In the genomic region with DNA sequence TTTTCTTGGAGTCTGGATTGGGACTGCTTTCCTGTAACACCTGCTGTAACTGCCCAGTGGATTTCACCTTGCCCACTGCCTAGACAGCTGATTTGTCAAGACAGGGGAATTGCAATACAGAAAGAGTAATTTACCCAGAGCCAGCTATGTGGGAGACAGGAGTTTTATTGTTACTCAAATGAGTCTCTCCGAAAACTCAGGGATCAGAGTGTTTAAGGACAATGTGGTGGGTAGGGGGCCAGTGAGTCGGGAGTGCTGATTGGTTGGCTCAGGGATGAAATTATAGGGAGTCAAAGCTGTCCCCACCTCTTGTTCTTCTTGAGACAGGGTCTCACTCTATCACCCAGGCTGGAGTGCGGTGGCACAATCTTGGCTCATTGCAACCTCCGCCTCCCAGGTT, we compare ENCODE assay signal across 19 cellular contexts. TPM values are rescaled to one million over a fixed set of nuclear protein-coding genes. Genes with fewer than 3 reads are reported as not detected.
DNase-seq lines count a peak whose midpoint lies in the region; ATAC-seq and TF ChIP-seq lines count a peak whose summit lies in the region.
"Had no signal": no experiment of that assay in that cellular context is flagged by ENCODE, and none has a peak within 500 bp of the region (broad histone marks: within the 10 kb centered on the region; RNA-seq: fewer than 3 reads in every experiment).

No MANE protein-coding gene starts in this region.

- H3K9me2 ChIP-seq in GM23338 (ENCODE audit: insufficient read depth) = no peaks in the 10 kb centered on the region

- WGBS in HUES64 = 56% methylated on average over 4 of the region's 4 CpGs
- 79 to 89% methylated on average over 4 of the region's 4 CpGs for WGBS in endodermal cell (ENCODE audit: insufficient coverage in 1 of 2, insufficient read length in 1 of 2), 2 experiments

- no peaks in the 10 kb centered on the region for H4K20me1 ChIP-seq in GM23338 (replicated peaks; ENCODE audit: insufficient read depth)
- H4K20me1 ChIP-seq: BLaER1 had no signal

- no peak overlapping the region for H2AFZ ChIP-seq in GM23338

- H3K79me2 ChIP-seq in GM23338 (replicated peaks; ENCODE audit: insufficient read depth) = no peaks in the 10 kb centered on the region

- H3K4me3 ChIP-seq in GM23338 (no peak overlapping the region), HUES64 (ENCODE audit: low read length) (no peak overlapping the region), endodermal cell (ENCODE audit: low read length) (no peak overlapping the region)
- H3K4me3 ChIP-seq: BLaER1, GM12878 had no signal

- POLR2A ChIA-PET in activated CD4-positive, alpha-beta memory T cell treated with anti-CD3 and anti-CD28 coated beads, Interleukin-2, amount 10 ng/mL, durations not matched to agents 7 days and 5 days (lab: Charles Lee) = no interaction called here

- H3K27me3 ChIP-seq in GM23338 (ENCODE audit: insufficient read depth) = no peaks in the 10 kb centered on the region
- H3K27me3 ChIP-seq in HUES64 (ENCODE audit: insufficient read depth, low read length) = no peaks in the 10 kb centered on the region
- no peaks in the 10 kb centered on the region for H3K27me3 ChIP-seq in endodermal cell (ENCODE audit: control insufficient read depth, insufficient read depth, low read length, poor library complexity, severe bottlenecking)
- H3K27me3 ChIP-seq: BLaER1 had no signal

- CTCF ChIA-PET in activated CD4-positive, alpha-beta memory T cell treated with anti-CD3 and anti-CD28 coated beads, Interleukin-2, amount 10 ng/mL, durations not matched to agents 7 days and 5 days (lab: Charles Lee) = interaction anchor here (0.9 kb wide), 1 partner anchor 16 kb away, joined by 3 read pairs; no protein-coding TSS in a partner anchor

- H3K27me3 Mint-ChIP-seq in GM23338 (ENCODE audit: insufficient read depth, low read depth, poor library complexity) (peaks cover 8% of the 10 kb centered on the region), endodermal cell (ENCODE audit: insufficient read depth) (no peaks in the 10 kb centered on the region)
- H3K27me3 Mint-ChIP-seq in activated CD4-positive, alpha-beta memory T cell treated with anti-CD3 and anti-CD28 coated beads, Interleukin-2, amount 10 ng/mL, durations not matched to agents 7 days and 5 days = peaks cover 21% of the 10 kb centered on the region
- peaks cover 5% of the 10 kb centered on the region for H3K27me3 Mint-ChIP-seq in activated naive CD8-positive, alpha-beta T cell treated with anti-CD3 and anti-CD28 coated beads for 36 hours

- H3K27ac Mint-ChIP-seq in GM23338 = peak overlapping the region; percentile 16; the same call in 1 of the 2 replicates
- H3K27ac Mint-ChIP-seq in endodermal cell = peak overlapping the region; percentile 13
- no peak overlapping the region for H3K27ac Mint-ChIP-seq in activated CD4-positive, alpha-beta memory T cell treated with anti-CD3 and anti-CD28 coated beads, Interleukin-2, amount 10 ng/mL, durations not matched to agents 7 days and 5 days
- H3K27ac Mint-ChIP-seq in activated naive CD8-positive, alpha-beta T cell treated with anti-CD3 and anti-CD28 coated beads for 36 hours = no peak overlapping the region
- H3K27ac Mint-ChIP-seq: CD14-positive monocyte; CD4-positive, alpha-beta memory T cell; IgD-negative memory B cell had no signal

- H3F3A ChIP-seq in GM23338 (replicated peaks; ENCODE audit: low read depth) = no peaks in the 10 kb centered on the region; the same call in 1 of the 2 replicates

- no peak overlapping the region for H3K4me3 Mint-ChIP-seq in GM23338
- H3K4me3 Mint-ChIP-seq in endodermal cell = no peak overlapping the region
- H3K4me3 Mint-ChIP-seq in activated CD4-positive, alpha-beta memory T cell treated with anti-CD3 and anti-CD28 coated beads, Interleukin-2, amount 10 ng/mL, durations not matched to agents 7 days and 5 days = no peak overlapping the region
- no peak overlapping the region for H3K4me3 Mint-ChIP-seq in activated naive CD8-positive, alpha-beta T cell treated with anti-CD3 and anti-CD28 coated beads for 36 hours
- H3K4me3 Mint-ChIP-seq: CD14-positive monocyte; CD4-positive, alpha-beta memory T cell; IgD-negative memory B cell had no signal

- peak; percentile 88 for ATAC-seq in GM23338
- ATAC-seq: GM12878, HepG2 had no signal

- no peak for TF ChIP-seq CTCF in GM23338 (conservative IDR thresholded peaks at IDR 0.05; ENCODE audit: low read depth in 2 of 2)
- no peak for TF ChIP-seq CTCF in endodermal cell (conservative IDR thresholded peaks at IDR 0.05)

- H3K9me3 ChIP-seq in HUES64 (ENCODE audit: insufficient read depth, low read depth, low read length) (0 out of 2 replicates have a peak, but pooled peaks cover 3% of the 10 kb centered on the region), endodermal cell (ENCODE audit: control insufficient read depth, low read length) (peaks cover 17% of the 10 kb centered on the region)

- peak overlapping the region; percentile 41 for H3K4me2 ChIP-seq in GM23338
- H3K4me2 ChIP-seq: BLaER1 had no signal

- H3K9me3 Mint-ChIP-seq in GM23338 (peaks cover 11% of the 10 kb centered on the region), endodermal cell (peaks cover 34% of the 10 kb centered on the region)
- H3K9me3 Mint-ChIP-seq in activated CD4-positive, alpha-beta memory T cell treated with anti-CD3 and anti-CD28 coated beads, Interleukin-2, amount 10 ng/mL, durations not matched to agents 7 days and 5 days = peaks cover 12% of the 10 kb centered on the region
- H3K9me3 Mint-ChIP-seq in activated naive CD8-positive, alpha-beta T cell treated with anti-CD3 and anti-CD28 coated beads for 36 hours = peaks cover 8% of the 10 kb centered on the region
- H3K9me3 Mint-ChIP-seq: IgD-negative memory B cell had no signal

- H3K36me3 ChIP-seq in GM23338 (ENCODE audit: insufficient read depth) (no peaks in the 10 kb centered on the region), HUES64 (ENCODE audit: insufficient read depth, low read length) (no peaks in the 10 kb centered on the region), endodermal cell (ENCODE audit: control insufficient read depth, insufficient read depth, low read length) (no peaks in the 10 kb centered on the region)
- H3K36me3 ChIP-seq: BLaER1 had no signal

- DNase-seq in GM23338 (ENCODE audit: low spot score) (peak; percentile 84), endodermal cell (peak; percentile 71), mesenteric fat pad (ENCODE audit: low spot score) (peak; percentile 12), ecto neural progenitor cell (ENCODE audit: low spot score) (no peak)
- no peak for DNase-seq in activated CD4-positive, alpha-beta memory T cell treated with anti-CD3 and anti-CD28 coated beads, Interleukin-2, amount 10 ng/mL, durations not matched to agents 7 days and 5 days
- DNase-seq in activated CD4-positive, CD25-positive, alpha-beta regulatory T cell (lab: John Stamatoyannopoulos, UW) = no peak
- DNase-seq in activated naive CD8-positive, alpha-beta T cell treated with anti-CD3 and anti-CD28 coated beads for 36 hours = no peak
- DNase-seq: 8988T; Calu3; CD4-positive, alpha-beta memory T cell; DMS79 treated with DMSO at 0.1 percent for 48 hours; KBM-7 had no signal

- H3K27ac ChIP-seq in GM23338 (ENCODE audit: low read depth) (peak overlapping the region; percentile 5; the same call in 1 of the 2 replicates), HUES64 (ENCODE audit: low read depth, low read length) (peak overlapping the region; percentile 64; the same call in 1 of the 2 replicates), endodermal cell (ENCODE audit: low read depth, low read length) (no peak overlapping the region)
- H3K27ac ChIP-seq: BLaER1, HL-60 had no signal

- H3K4me1 ChIP-seq in GM23338 (ENCODE audit: insufficient read depth) = peaks cover 51% of the 10 kb centered on the region
- H3K4me1 ChIP-seq in HUES64 (ENCODE audit: insufficient read depth, low read length) = peaks cover 47% of the 10 kb centered on the region
- H3K4me1 ChIP-seq in endodermal cell (ENCODE audit: control insufficient read depth, insufficient read depth, low read length) = peaks cover 13% of the 10 kb centered on the region

- no peak overlapping the region for H3K9ac ChIP-seq in HUES64 (ENCODE audit: low read depth, low read length)
- no peak overlapping the region for H3K9ac ChIP-seq in endodermal cell (ENCODE audit: extremely low read depth, low read length, poor library complexity, severe bottlenecking)
- H3K9ac ChIP-seq: BLaER1 had no signal

- H3K4me1 Mint-ChIP-seq in GM23338 (peaks cover 65% of the 10 kb centered on the region), endodermal cell (peaks cover 41% of the 10 kb centered on the region)
- no peaks in the 10 kb centered on the region for H3K4me1 Mint-ChIP-seq in activated CD4-positive, alpha-beta memory T cell treated with anti-CD3 and anti-CD28 coated beads, Interleukin-2, amount 10 ng/mL, durations not matched to agents 7 days and 5 days
- H3K4me1 Mint-ChIP-seq in activated naive CD8-positive, alpha-beta T cell treated with anti-CD3 and anti-CD28 coated beads for 36 hours = peaks cover 4% of the 10 kb centered on the region
- H3K4me1 Mint-ChIP-seq: IgD-negative memory B cell had no signal

- H3K36me3 Mint-ChIP-seq in GM23338 (ENCODE audit: low read depth) (peaks cover 11% of the 10 kb centered on the region), endodermal cell (ENCODE audit: low read depth) (peaks cover 5% of the 10 kb centered on the region)
- peaks cover 6% of the 10 kb centered on the region for H3K36me3 Mint-ChIP-seq in activated CD4-positive, alpha-beta memory T cell treated with anti-CD3 and anti-CD28 coated beads, Interleukin-2, amount 10 ng/mL, durations not matched to agents 7 days and 5 days (ENCODE audit: low read depth)
- peaks cover 3% of the 10 kb centered on the region for H3K36me3 Mint-ChIP-seq in activated naive CD8-positive, alpha-beta T cell treated with anti-CD3 and anti-CD28 coated beads for 36 hours
- H3K36me3 Mint-ChIP-seq: CD14-positive monocyte; CD4-positive, alpha-beta memory T cell; IgD-negative memory B cell had no signal

RNA-seq across cellular contexts. Expression of a gene that starts 25.2 kb away (rescaled TPM):
- 48.8 and 75.0 TPM in 2 replicates for total RNA-seq in GM23338 (2014; rRNA removed; shearing (Covaris generic))
- polyA plus RNA-seq in GM23338 (2016; fragmentation: Nextera tagmentation; extraction: Ambion mirVana) = 41.1 and 46.3 TPM in 2 replicates
- polyA plus RNA-seq in HUES64 (2013, experiment 1 of 2) = 38.5 TPM
- polyA plus RNA-seq in HUES64 (2013, experiment 2 of 2) = 71.4 TPM
- total RNA-seq in endodermal cell (100 to 1,000 TPM in 1 of 2 donors, 10 to 100 TPM in 1; 93.5 to 108 TPM), mesenteric fat pad (63.1 TPM)
- polyA plus RNA-seq in endodermal cell (2013, experiment 1 of 2) = 149 TPM
- 135 TPM for polyA plus RNA-seq in endodermal cell (2013, experiment 2 of 2)
- 10 to 100 TPM; 60.2 to 62.3 TPM for total RNA-seq in activated CD4-positive, alpha-beta memory T cell treated with anti-CD3 and anti-CD28 coated beads, Interleukin-2, amount 10 ng/mL, durations not matched to agents 7 days and 5 days
- total RNA-seq in activated naive CD8-positive, alpha-beta T cell treated with anti-CD3 and anti-CD28 coated beads for 36 hours = 100 to 1,000 TPM; 115 to 121 TPM

RNA-seq across cellular contexts. Expression of a gene that starts 58.8 kb away (rescaled TPM):
- 0.47 and 1.2 TPM in 2 replicates for total RNA-seq in GM23338 (2014; rRNA removed; shearing (Covaris generic))
- polyA plus RNA-seq in GM23338 (2016; fragmentation: Nextera tagmentation; extraction: Ambion mirVana) = 0.70 and 0.87 TPM in 2 replicates
- 0.50 TPM for polyA plus RNA-seq in HUES64 (2013, experiment 1 of 2)
- polyA plus RNA-seq in HUES64 (2013, experiment 2 of 2) = 0.38 TPM
- under 1 TPM; 0.95 to 0.99 TPM for total RNA-seq in endodermal cell
- 1.0 TPM for polyA plus RNA-seq in endodermal cell (2013, experiment 1 of 2)
- polyA plus RNA-seq in endodermal cell (2013, experiment 2 of 2) = 0.87 TPM
- 0.48 TPM for total RNA-seq in mesenteric fat pad
- under 1 TPM; 0.83 to 0.90 TPM for total RNA-seq in activated CD4-positive, alpha-beta memory T cell treated with anti-CD3 and anti-CD28 coated beads, Interleukin-2, amount 10 ng/mL, durations not matched to agents 7 days and 5 days
- total RNA-seq in activated naive CD8-positive, alpha-beta T cell treated with anti-CD3 and anti-CD28 coated beads for 36 hours = under 1 TPM; 0.21 to 0.28 TPM
- total RNA-seq: GM12878 had no signal
- polyA plus RNA-seq: CD14-positive monocyte, IgD-negative memory B cell had no signal

Comparison
In these comparisons a context has a peak if more than half of its experiments do, and no peak if none do; other contexts are left out.
1. DNase-seq: peak in GM23338 (single experiment), endodermal cell (single experiment) and mesenteric fat pad (single experiment); none in activated CD4-positive, alpha-beta memory T cell treated with anti-CD3 and anti-CD28 coated beads, Interleukin-2, amount 10 ng/mL, durations not matched to agents 7 days and 5 days (single experiment), activated CD4-positive, CD25-positive, alpha-beta regulatory T cell (0 of 4), ecto neural progenitor cell (single experiment) and activated naive CD8-positive, alpha-beta T cell treated with anti-CD3 and anti-CD28 coated beads for 36 hours (single experiment).
2. H3K27ac Mint-ChIP-seq: peak in GM23338 (single experiment) and endodermal cell (single experiment); none in activated CD4-positive, alpha-beta memory T cell treated with anti-CD3 and anti-CD28 coated beads, Interleukin-2, amount 10 ng/mL, durations not matched to agents 7 days and 5 days (single experiment) and activated naive CD8-positive, alpha-beta T cell treated with anti-CD3 and anti-CD28 coated beads for 36 hours (single experiment).